Comparison of ENCODE assay signal across 8 cellular contexts in genomic region chr1:37596182-37596667, GRCh38. TPM values are rescaled to one million over a fixed set of nuclear protein-coding genes. Genes with fewer than 3 reads are reported as not detected.
DNase-seq lines count a peak whose midpoint lies in the region; ATAC-seq and TF ChIP-seq lines count a peak whose summit lies in the region.

No MANE protein-coding gene starts in this region.

- TF ChIP-seq POLR2A in esophagus muscularis mucosa (IDR thresholded peaks at IDR 0.05; ENCODE audit: low read depth) (no peak), ovary (IDR thresholded peaks at IDR 0.05) (no peak)

- TF ChIP-seq EP300 in esophagus muscularis mucosa (IDR thresholded peaks at IDR 0.05) (no peak), ovary (IDR thresholded peaks at IDR 0.05) (no peak)

- DNase-seq in GM06990 (ENCODE audit: extremely low read depth, insufficient read length), result no peak
- no peak for DNase-seq in Panc1 (ENCODE audit: low read depth, low spot score)
- no peak for DNase-seq in esophagus muscularis mucosa (ENCODE audit: extremely low spot score)
- DNase-seq in ovary, result no peak
- DNase-seq in NCI-H1048 (lab: John Stamatoyannopoulos, UW), result no peak
- no peak for DNase-seq in retina
- DNase-seq in NCI-H128 (lab: John Stamatoyannopoulos, UW; ENCODE audit: unreplicated experiment), result no peak

- H3K27me3 ChIP-seq in GM06990 (replicated peaks; ENCODE audit: control insufficient read depth, insufficient read depth, low read length), result no peaks in the 10 kb centered on the region
- no peaks in the 10 kb centered on the region for H3K27me3 ChIP-seq in Panc1 (ENCODE audit: control insufficient read depth, insufficient read depth, low read length)
- H3K27me3 ChIP-seq in esophagus muscularis mucosa, result no peaks in the 10 kb centered on the region
- no peaks in the 10 kb centered on the region for H3K27me3 ChIP-seq in ovary

- intact Hi-C loops in Panc1 (cut with micrococcal nuclease; ENCODE audit: unreplicated experiment) (no loop called here), esophagus muscularis mucosa (cut with DNase I) (loop anchor here (10.0 kb wide), 2 partner anchors 81 to 209 kb away; partner anchors contain the start of genes C1orf122, MEAF6 and YRDC), ovary (cut with DNase I) (loop anchor here in 1 of 4 donors (5.0 kb wide), 1 partner anchor 81 kb away; no protein-coding TSS in a partner anchor)

- H3K9me3 ChIP-seq in Panc1 (ENCODE audit: control insufficient read depth, insufficient read depth, low read depth, low read length), result no peaks in the 10 kb centered on the region
- H3K9me3 ChIP-seq in esophagus muscularis mucosa, result no peaks in the 10 kb centered on the region
- no peaks in the 10 kb centered on the region for H3K9me3 ChIP-seq in ovary

- H3K27ac ChIP-seq in Panc1 (ENCODE audit: low read length) (peak overlapping the region; percentile 83), esophagus muscularis mucosa (replicated peaks in 1 of 4) (peak overlapping the region; percentile 80 to 88 (median 84)), ovary (peak overlapping the region in 1 of 2 donors; percentile 40)

- in situ Hi-C loops in Panc1 (cut with HindIII; ENCODE audit: low pct_unique_long_range_greater_than_20kb, low sequenced_read_pairs), result loop anchor here (5.0 kb wide), 1 partner anchor 96 kb away; the partner anchor contains the start of gene CDCA8

- H3K4me1 ChIP-seq in Panc1 (ENCODE audit: control insufficient read depth, insufficient read depth, low read length) (peaks cover 9% of the 10 kb centered on the region), esophagus muscularis mucosa (peaks cover 16 to 30% (median 24%) of the 10 kb centered on the region in 4 donors), ovary (ENCODE audit: insufficient read depth) (peaks cover 7% of the 10 kb centered on the region)

- BruUV-seq in Panc1 (replicated peaks; lab: Mats Ljungman, UMichigan), result TSS peak; percentile 97

- ATAC-seq in Panc1, result peak; percentile 49
- no peak for ATAC-seq in HG02678 (IDR thresholded peaks at IDR 0.05; ENCODE audit: unreplicated experiment)

- POLR2A ChIA-PET in Panc1 (lab: Charles Lee), result interaction anchor here (0.7 to 0.9 kb wide), 2 partner anchors 9 to 15 kb away, joined by 3 read pairs; no protein-coding TSS in a partner anchor

- H3K36me3 ChIP-seq in GM06990 (ENCODE audit: control insufficient read depth, insufficient read depth, low read length), result peaks cover 3% of the 10 kb centered on the region; the same call in 1 of the 2 replicates
- H3K36me3 ChIP-seq in Panc1 (ENCODE audit: control insufficient read depth, insufficient read depth, low read length), result peaks cover 26% of the 10 kb centered on the region
- peaks cover 17 to 25% (median 24%) of the 10 kb centered on the region in 4 donors for H3K36me3 ChIP-seq in esophagus muscularis mucosa
- no peaks in the 10 kb centered on the region for H3K36me3 ChIP-seq in ovary

- H3K4me3 ChIP-seq in GM06990 (replicated peaks; ENCODE audit: low read depth, low read length) (peak overlapping the region; percentile 91), Panc1 (ENCODE audit: low read depth in 2 of 2, low read length in 2 of 2) (peak overlapping the region; percentile 99 to 100), esophagus muscularis mucosa (peak overlapping the region; percentile 74 to 86 (median 82)), ovary (peak overlapping the region; percentile 77)

- WGBS in esophagus muscularis mucosa, result 0% methylated on average over 3 of the region's 3 CpGs
- WGBS in ovary, 3 donors, result 0% methylated on average over 3 of the region's 3 CpGs

- TF ChIP-seq CTCF in GM06990 (IDR thresholded peaks at IDR 0.05; ENCODE audit: insufficient read depth, low read length, poor library complexity, severe bottlenecking) (no peak), Panc1 (IDR thresholded peaks at IDR 0.05) (no peak), esophagus muscularis mucosa (IDR thresholded peaks at IDR 0.05) (no peak), ovary (IDR thresholded peaks at IDR 0.05) (no peak)

- CTCF ChIA-PET in Panc1 (lab: Charles Lee), result interaction anchor here (0.6 kb wide), 1 partner anchor 91 kb away, joined by 3 read pairs; no protein-coding TSS in a partner anchor

RNA-seq across cellular contexts. Expression of gene GNL2, which starts 0.5 kb away (rescaled TPM):
- total RNA-seq in Panc1 (2021; ENCODE audit: unreplicated experiment) (73.4 TPM), esophagus muscularis mucosa (10 to 100 TPM; 25.1 to 36.4 (median 27.0) TPM), ovary (10 to 100 TPM; 26.6 to 43.0 (median 31.7) TPM)
- 46.5 TPM for polyA plus RNA-seq in Panc1 (2012; ENCODE audit: insufficient read length)
- polyA plus RNA-seq in ovary, result 10 to 100 TPM; 22.3 to 44.5 TPM

RNA-seq across cellular contexts. Expression of gene RSPO1, which starts 38.5 kb away (rescaled TPM):
- total RNA-seq in Panc1 (2021; ENCODE audit: unreplicated experiment) (0.18 TPM), esophagus muscularis mucosa (1 to 10 TPM; 1.0 to 1.8 (median 1.5) TPM), ovary (10 to 100 TPM in 3 of 7 donors, 1 to 10 TPM in 3, under 1 TPM in 1; 0.23 to 21.4 (median 7.5) TPM)
- not detected for polyA plus RNA-seq in Panc1 (2012; ENCODE audit: insufficient read length)
- polyA plus RNA-seq in ovary, result 1 to 10 TPM in 1 of 2 donors, under 1 TPM in 1; 0.35 to 3.3 TPM

RNA-seq across cellular contexts. Expression of gene DNALI1, which starts 39.5 kb away (rescaled TPM):
- total RNA-seq in Panc1 (2021; ENCODE audit: unreplicated experiment) (0.36 TPM), esophagus muscularis mucosa (10 to 100 TPM; 10.4 to 15.7 (median 13.6) TPM), ovary (10 to 100 TPM; 13.0 to 37.6 (median 17.8) TPM)
- 0.36 TPM for polyA plus RNA-seq in Panc1 (2012; ENCODE audit: insufficient read length)
- polyA plus RNA-seq in ovary, result 10 to 100 TPM; 16.4 to 22.4 TPM

RNA-seq across cellular contexts. Expression of gene SNIP1, which starts 42.1 kb away (rescaled TPM):
- total RNA-seq in Panc1 (2021; ENCODE audit: unreplicated experiment) (21.4 TPM), esophagus muscularis mucosa (10 to 100 TPM in 3 of 4 donors, 1 to 10 TPM in 1; 9.8 to 19.9 (median 12.1) TPM), ovary (10 to 100 TPM in 5 of 7 donors, 1 to 10 TPM in 2; 8.3 to 21.4 (median 16.5) TPM)
- 22.6 TPM for polyA plus RNA-seq in Panc1 (2012; ENCODE audit: insufficient read length)
- polyA plus RNA-seq in ovary, result 10 to 100 TPM in 1 of 2 donors, 1 to 10 TPM in 1; 6.5 to 16.6 TPM
